ENCODE assay signal across 9 cellular contexts in the genomic region with DNA sequence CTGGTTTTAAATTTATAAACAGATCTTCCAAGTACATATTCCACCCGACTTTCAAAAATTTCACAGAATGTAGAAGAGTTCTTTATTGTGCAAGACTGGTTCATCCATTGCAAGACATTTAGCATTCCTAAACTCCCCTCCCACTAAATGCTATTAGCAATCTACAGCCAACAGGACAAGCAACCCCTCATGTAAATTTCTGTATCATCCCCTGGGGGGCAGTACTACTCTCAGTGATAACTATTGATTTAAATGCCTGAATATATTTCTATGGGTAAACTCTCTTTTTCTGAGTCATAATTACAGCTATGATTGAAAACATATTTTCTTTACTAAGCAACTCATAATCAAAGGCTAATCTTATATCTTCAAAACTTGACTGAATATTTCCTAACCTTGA. TPM values are rescaled to one million over a fixed set of nuclear protein-coding genes. Genes with fewer than 3 reads are reported as not detected.
DNase-seq lines count a peak whose midpoint lies in the region; ATAC-seq and TF ChIP-seq lines count a peak whose summit lies in the region.
"Had no signal": no experiment of that assay in that cellular context is flagged by ENCODE, and none has a peak within 500 bp of the region (broad histone marks: within the 10 kb centered on the region; RNA-seq: fewer than 3 reads in every experiment).

No MANE protein-coding gene starts in this region.

- TF ChIP-seq CTCF in GM10248 (IDR thresholded peaks at IDR 0.05; ENCODE audit: control extremely low read depth, extremely low read depth, low read depth, missing control alignments) (peak; percentile 11), OCI-LY3 (IDR thresholded peaks at IDR 0.05; ENCODE audit: low read depth, low read length) (peak; percentile 70), fibroblast of the aortic adventitia (IDR thresholded peaks at IDR 0.05; ENCODE audit: insufficient read depth, low read length) (peak; percentile 32)

- H3K36me3 ChIP-seq in OCI-LY3 (replicated peaks; ENCODE audit: low read depth, low read length) = no peaks in the 10 kb centered on the region

- peaks cover 9% of the 10 kb centered on the region for H3K4me1 ChIP-seq in OCI-LY3 (ENCODE audit: low read length)

- H3K27me3 ChIP-seq in OCI-LY3 (ENCODE audit: low read depth, low read length) = no peaks in the 10 kb centered on the region

- no peak for ATAC-seq in HG03457 (IDR thresholded peaks at IDR 0.05; ENCODE audit: unreplicated experiment)

- no peaks in the 10 kb centered on the region for H4K20me1 ChIP-seq in OCI-LY3 (ENCODE audit: insufficient read depth, low read length)

- H3K4me3 ChIP-seq in OCI-LY3 (ENCODE audit: low read length) (no peak overlapping the region), fibroblast of the aortic adventitia (ENCODE audit: low read depth, low read length) (no peak overlapping the region)

- no peak overlapping the region for H3K27ac ChIP-seq in OCI-LY3 (ENCODE audit: low read length)

- DNase-seq in A172 (ENCODE audit: low spot score) = peak; percentile 18
- DNase-seq in GM10248 (ENCODE audit: extremely low spot score) = no peak
- peak; percentile 8 for DNase-seq in fibroblast of the aortic adventitia (ENCODE audit: low read depth)
- DNase-seq in posterior cingulate gyrus = no peak
- no peak for DNase-seq in ecto neural progenitor cell (ENCODE audit: low spot score)
- DNase-seq in T-helper 9 cell = no peak
- DNase-seq: head of caudate nucleus had no signal

- no peak overlapping the region for H3K9ac ChIP-seq in OCI-LY3 (ENCODE audit: low read length)

- POLR2A ChIA-PET in GM10248 (lab: Yijun Ruan, JAX) = no interaction called here

- CTCF ChIA-PET in GM10248 (lab: Yijun Ruan, JAX) = interaction anchor here (0.7 to 1.0 kb wide), 2 partner anchors 16 to 112 kb away, joined by 3 to 4 read pairs; no protein-coding TSS in a partner anchor

- intact Hi-C loops in posterior cingulate gyrus (cut with DNase I) = no loop called here

- no peak overlapping the region for H2AFZ ChIP-seq in OCI-LY3 (ENCODE audit: low read depth, low read length)

- no peaks in the 10 kb centered on the region for H3K9me3 ChIP-seq in OCI-LY3 (ENCODE audit: insufficient read depth, low read length)

- 0 out of 2 replicates have a peak, but pooled peaks cover 4% of the 10 kb centered on the region for H3K79me2 ChIP-seq in OCI-LY3 (ENCODE audit: low read length)

- H3K4me2 ChIP-seq in OCI-LY3 (ENCODE audit: low read length) = no peak overlapping the region

RNA-seq across cellular contexts. Expression of gene SLC15A2, which starts 10.7 kb away (rescaled TPM):
- not detected in 2 replicates for total RNA-seq in A172 (2014; rRNA removed; shearing (Covaris generic))
- total RNA-seq in fibroblast of the aortic adventitia (ENCODE audit: low replicate concordance) = 0.18 and 0.25 TPM in 2 replicates

RNA-seq across cellular contexts. Expression of gene EAF2, which starts 48.5 kb away (rescaled TPM):
- total RNA-seq in A172 (2014; rRNA removed; shearing (Covaris generic)) = 4.5 and 4.7 TPM in 2 replicates
- 2.1 and 2.3 TPM in 2 replicates for total RNA-seq in fibroblast of the aortic adventitia (ENCODE audit: low replicate concordance)

RNA-seq across cellular contexts. Expression of gene IQCB1, which starts 48.6 kb away (rescaled TPM):
- total RNA-seq in A172 (2014; rRNA removed; shearing (Covaris generic)) = 27.8 and 35.6 TPM in 2 replicates
- total RNA-seq in fibroblast of the aortic adventitia (ENCODE audit: low replicate concordance) = 7.4 and 19.5 TPM in 2 replicates

Comparison
In these comparisons a context has a peak if more than half of its experiments do, and no peak if none do; other contexts are left out.
1. DNase-seq: peak in A172 (single experiment) and fibroblast of the aortic adventitia (single experiment); none in GM10248 (single experiment), posterior cingulate gyrus (0 of 10), ecto neural progenitor cell (single experiment) and T-helper 9 cell (single experiment).
2. CTCF ChIP-seq: peak in every context shown above with its lines; median percentile 70 in OCI-LY3; 32 in fibroblast of the aortic adventitia; 11 in GM10248.